In genomic region chr3:10248184-10248983, GRCh38 we compare ENCODE assay signal across 1 cellular context.
A peak's percentile ranks its signal among the peaks of the same experiment; 100 is the strongest.
TF ChIP-seq lines count a peak whose summit lies in the region.

Gene TATDN2, plus strand, starts transcription at chr3:10248459. Its CDS starts 742 bp downstream, at chr3:10249201.

TF ChIP-seq in HepG2, 621 proteins besides CTCF, POLR2A, EP300 and RAD21 (continued from another document and continues in another):
- TF ChIP-seq HMGXB4 (CRISPR knock-in tag; IDR thresholded peaks at IDR 0.05; ENCODE audit: borderline replicate concordance in 1 of 2, low read depth in 1 of 2), result peak; percentile 40 to 50; a peak in 3 of 4 replicates
- TF ChIP-seq, protein P1, sequence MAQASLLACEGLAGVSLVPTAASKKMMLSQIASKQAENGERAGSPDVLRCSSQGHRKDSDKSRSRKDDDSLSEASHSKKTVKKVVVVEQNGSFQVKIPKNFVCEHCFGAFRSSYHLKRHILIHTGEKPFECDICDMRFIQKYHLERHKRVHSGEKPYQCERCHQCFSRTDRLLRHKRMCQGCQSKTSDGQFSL (CRISPR knock-in tag; IDR thresholded peaks at IDR 0.05), result 0 out of 2 replicates have a peak, but pooled peaks have one; percentile 53
- TF ChIP-seq, protein P2, sequence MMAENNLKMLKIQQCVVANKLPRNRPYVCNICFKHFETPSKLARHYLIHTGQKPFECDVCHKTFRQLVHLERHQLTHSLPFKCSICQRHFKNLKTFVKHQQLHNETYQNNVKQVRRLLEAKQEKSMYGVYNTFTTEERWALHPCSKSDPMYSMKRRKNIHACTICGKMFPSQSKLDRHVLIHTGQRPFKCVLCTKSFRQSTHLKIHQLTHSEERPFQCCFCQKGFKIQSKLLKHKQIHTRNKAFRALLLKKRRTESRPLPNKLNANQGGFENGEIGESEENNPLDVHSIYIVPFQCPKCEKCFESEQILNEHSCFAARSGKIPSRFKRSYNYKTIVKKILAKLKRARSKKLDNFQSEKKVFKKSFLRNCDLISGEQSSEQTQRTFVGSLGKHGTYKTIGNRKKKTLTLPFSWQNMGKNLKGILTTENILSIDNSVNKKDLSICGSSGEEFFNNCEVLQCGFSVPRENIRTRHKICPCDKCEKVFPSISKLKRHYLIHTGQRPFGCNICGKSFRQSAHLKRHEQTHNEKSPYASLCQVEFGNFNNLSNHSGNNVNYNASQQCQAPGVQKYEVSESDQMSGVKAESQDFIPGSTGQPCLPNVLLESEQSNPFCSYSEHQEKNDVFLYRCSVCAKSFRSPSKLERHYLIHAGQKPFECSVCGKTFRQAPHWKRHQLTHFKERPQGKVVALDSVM (CRISPR knock-in tag; IDR thresholded peaks at IDR 0.05), result peak; percentile 98
- TF ChIP-seq ZHX2 (IDR thresholded peaks at IDR 0.05; ENCODE audit: low read depth), result no peak
- TF ChIP-seq ZHX2 (CRISPR knock-in tag; IDR thresholded peaks at IDR 0.05; ENCODE audit: borderline replicate concordance), result 0 out of 2 replicates have a peak, but pooled peaks have one; percentile 80
- no peak for TF ChIP-seq ZNF326 (CRISPR knock-in tag; IDR thresholded peaks at IDR 0.05; ENCODE audit: borderline replicate concordance)
- no peak for TF ChIP-seq SRF (IDR thresholded peaks at IDR 0.05; ENCODE audit: low read depth, low read length)
- TF ChIP-seq ZNF432 (CRISPR knock-in tag; IDR thresholded peaks at IDR 0.05; ENCODE audit: borderline replicate concordance), result no peak
- no peak for TF ChIP-seq ZNF180 (CRISPR knock-in tag; IDR thresholded peaks at IDR 0.05; ENCODE audit: borderline replicate concordance, low read depth)
- TF ChIP-seq SALL2 (CRISPR knock-in tag; IDR thresholded peaks at IDR 0.05), result no peak
- no peak for TF ChIP-seq ZSCAN22 (CRISPR knock-in tag; IDR thresholded peaks at IDR 0.05)
- no peak for TF ChIP-seq MED13 (CRISPR knock-in tag; IDR thresholded peaks at IDR 0.05)
- TF ChIP-seq NR2F1 (CRISPR knock-in tag; IDR thresholded peaks at IDR 0.05), result no peak
- no peak for TF ChIP-seq ZNF276 (CRISPR knock-in tag; IDR thresholded peaks at IDR 0.05; ENCODE audit: low read depth)
- TF ChIP-seq ZNF451 (CRISPR knock-in tag; IDR thresholded peaks at IDR 0.05), result no peak
- no peak for TF ChIP-seq ZNF383 (CRISPR knock-in tag; IDR thresholded peaks at IDR 0.05; ENCODE audit: borderline replicate concordance)
- TF ChIP-seq ZNF558 (CRISPR knock-in tag; IDR thresholded peaks at IDR 0.05; ENCODE audit: borderline replicate concordance), result peak; percentile 29; the same call in 1 of the 2 replicates
- TF ChIP-seq NRL (CRISPR knock-in tag; IDR thresholded peaks at IDR 0.05; ENCODE audit: borderline replicate concordance), result no peak
- TF ChIP-seq ZNF83 (CRISPR knock-in tag; IDR thresholded peaks at IDR 0.05; ENCODE audit: borderline replicate concordance), result no peak
- no peak for TF ChIP-seq TOE1 (CRISPR knock-in tag; IDR thresholded peaks at IDR 0.05)
- no peak for TF ChIP-seq ZNF713 (CRISPR knock-in tag; IDR thresholded peaks at IDR 0.05)
- no peak for TF ChIP-seq NCOA5 (CRISPR knock-in tag; IDR thresholded peaks at IDR 0.05)
- TF ChIP-seq ZNF335 (CRISPR knock-in tag; IDR thresholded peaks at IDR 0.05), result peak; percentile 38; the same call in 1 of the 2 replicates
- no peak for TF ChIP-seq RBM22 (optimal IDR thresholded peaks at IDR 0.05; ENCODE audit: low read length)
- no peak for TF ChIP-seq FOXO1 (CRISPR knock-in tag; IDR thresholded peaks at IDR 0.05)
- no peak for TF ChIP-seq U2AF1 (optimal IDR thresholded peaks at IDR 0.05; ENCODE audit: low read depth, low read length)
- TF ChIP-seq, protein P3, sequence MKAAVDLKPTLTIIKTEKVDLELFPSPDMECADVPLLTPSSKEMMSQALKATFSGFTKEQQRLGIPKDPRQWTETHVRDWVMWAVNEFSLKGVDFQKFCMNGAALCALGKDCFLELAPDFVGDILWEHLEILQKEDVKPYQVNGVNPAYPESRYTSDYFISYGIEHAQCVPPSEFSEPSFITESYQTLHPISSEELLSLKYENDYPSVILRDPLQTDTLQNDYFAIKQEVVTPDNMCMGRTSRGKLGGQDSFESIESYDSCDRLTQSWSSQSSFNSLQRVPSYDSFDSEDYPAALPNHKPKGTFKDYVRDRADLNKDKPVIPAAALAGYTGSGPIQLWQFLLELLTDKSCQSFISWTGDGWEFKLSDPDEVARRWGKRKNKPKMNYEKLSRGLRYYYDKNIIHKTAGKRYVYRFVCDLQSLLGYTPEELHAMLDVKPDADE (CRISPR knock-in tag; IDR thresholded peaks at IDR 0.05), result no peak
- TF ChIP-seq GATAD2A (CRISPR knock-in tag; IDR thresholded peaks at IDR 0.05), result peak; percentile 49; the same call in 1 of the 2 replicates
- 0 out of 2 replicates have a peak, but pooled peaks have one; percentile 17 for TF ChIP-seq AFF4 (CRISPR knock-in tag; IDR thresholded peaks at IDR 0.05)
- peak; percentile 92 for TF ChIP-seq ZFX (CRISPR knock-in tag; IDR thresholded peaks at IDR 0.05; ENCODE audit: low read depth)
- no peak for TF ChIP-seq ZNF883 (CRISPR knock-in tag; IDR thresholded peaks at IDR 0.05; ENCODE audit: not compliant biosample characterization)
- 0 out of 2 replicates have a peak, but pooled peaks have one; percentile 2 for TF ChIP-seq HES4 (CRISPR knock-in tag; IDR thresholded peaks at IDR 0.05; ENCODE audit: borderline replicate concordance)
- TF ChIP-seq CREB1 (IDR thresholded peaks at IDR 0.05), result no peak
- no peak for TF ChIP-seq CREB1 (CRISPR knock-in tag; IDR thresholded peaks at IDR 0.05)
- TF ChIP-seq ZBTB38 (CRISPR knock-in tag; IDR thresholded peaks at IDR 0.05), result peak; percentile 78
- no peak for TF ChIP-seq MTA3 (CRISPR knock-in tag; IDR thresholded peaks at IDR 0.05)
- TF ChIP-seq, protein P4, sequence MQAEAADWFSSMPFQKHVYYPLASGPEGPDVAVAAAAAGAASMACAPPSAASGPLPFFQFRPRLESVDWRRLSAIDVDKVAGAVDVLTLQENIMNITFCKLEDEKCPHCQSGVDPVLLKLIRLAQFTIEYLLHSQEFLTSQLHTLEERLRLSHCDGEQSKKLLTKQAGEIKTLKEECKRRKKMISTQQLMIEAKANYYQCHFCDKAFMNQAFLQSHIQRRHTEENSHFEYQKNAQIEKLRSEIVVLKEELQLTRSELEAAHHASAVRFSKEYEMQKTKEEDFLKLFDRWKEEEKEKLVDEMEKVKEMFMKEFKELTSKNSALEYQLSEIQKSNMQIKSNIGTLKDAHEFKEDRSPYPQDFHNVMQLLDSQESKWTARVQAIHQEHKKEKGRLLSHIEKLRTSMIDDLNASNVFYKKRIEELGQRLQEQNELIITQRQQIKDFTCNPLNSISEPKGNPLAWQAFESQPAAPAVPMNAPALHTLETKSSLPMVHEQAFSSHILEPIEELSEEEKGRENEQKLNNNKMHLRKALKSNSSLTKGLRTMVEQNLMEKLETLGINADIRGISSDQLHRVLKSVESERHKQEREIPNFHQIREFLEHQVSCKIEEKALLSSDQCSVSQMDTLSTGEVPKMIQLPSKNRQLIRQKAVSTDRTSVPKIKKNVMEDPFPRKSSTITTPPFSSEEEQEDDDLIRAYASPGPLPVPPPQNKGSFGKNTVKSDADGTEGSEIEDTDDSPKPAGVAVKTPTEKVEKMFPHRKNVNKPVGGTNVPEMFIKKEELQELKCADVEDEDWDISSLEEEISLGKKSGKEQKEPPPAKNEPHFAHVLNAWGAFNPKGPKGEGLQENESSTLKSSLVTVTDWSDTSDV (CRISPR knock-in tag; IDR thresholded peaks at IDR 0.05), result no peak; the same call in 1 of the 2 replicates
- TF ChIP-seq ZNF234 (CRISPR knock-in tag; conservative IDR thresholded peaks at IDR 0.05), result no peak
- TF ChIP-seq HDAC1 (CRISPR knock-in tag; IDR thresholded peaks at IDR 0.05), result peak; percentile 51; the same call in 1 of the 2 replicates
- no peak for TF ChIP-seq ZNF10 (CRISPR knock-in tag; IDR thresholded peaks at IDR 0.05; ENCODE audit: borderline replicate concordance, low read depth)
- TF ChIP-seq HOXA7 (CRISPR knock-in tag; IDR thresholded peaks at IDR 0.05), result no peak
- no peak; the same call in 1 of the 2 replicates for TF ChIP-seq ZNF225 (CRISPR knock-in tag; IDR thresholded peaks at IDR 0.05)
